8 cellular contexts compared by ENCODE assay signal in the genomic region with DNA sequence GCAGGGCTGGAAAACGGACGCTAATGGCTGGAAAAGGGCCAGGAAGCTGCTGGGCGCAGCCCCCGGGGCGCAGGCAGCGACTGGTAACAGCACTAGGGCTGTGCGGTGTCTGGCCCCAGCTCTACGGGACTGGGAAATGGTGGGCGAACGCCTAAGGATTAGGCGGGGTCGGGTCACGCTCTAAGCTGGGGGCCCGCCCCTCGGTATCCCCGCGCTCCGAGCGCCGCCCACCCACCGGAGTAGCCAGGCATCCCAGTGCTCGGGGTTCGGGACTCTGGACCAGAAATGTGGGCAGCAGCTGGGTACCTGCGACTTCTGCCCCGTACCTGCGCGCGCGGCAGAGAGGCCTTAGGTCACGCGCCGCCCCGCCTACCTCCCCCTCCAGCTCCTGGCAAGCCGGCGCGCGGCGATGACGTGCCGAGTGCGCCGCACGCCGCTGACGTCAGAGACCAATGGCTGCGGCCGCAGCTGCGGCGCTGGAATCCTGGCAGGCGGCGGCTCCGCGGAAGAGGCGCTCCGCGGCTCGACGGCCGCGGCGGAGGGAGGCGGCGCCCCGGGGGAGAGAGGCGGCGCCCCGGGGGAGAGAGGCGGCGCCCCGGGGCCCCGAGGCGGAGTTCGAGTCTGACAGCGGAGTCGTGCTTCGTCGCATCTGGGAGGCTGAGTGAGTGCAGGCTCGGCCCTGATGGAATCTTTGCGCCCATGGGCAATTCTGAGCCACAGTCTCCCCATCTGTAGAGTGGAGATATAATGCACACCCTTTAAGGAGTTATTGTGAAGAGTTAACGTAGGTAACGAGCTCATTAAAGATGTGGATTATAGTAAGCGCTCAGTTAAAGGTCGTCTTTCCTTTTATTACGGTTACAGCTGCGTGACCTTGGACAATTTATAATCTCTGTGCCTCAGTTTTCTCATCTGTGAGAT. TPM values are rescaled to one million over a fixed set of nuclear protein-coding genes. Genes with fewer than 3 reads are reported as not detected.
DNase-seq lines count a peak whose midpoint lies in the region; ATAC-seq and TF ChIP-seq lines count a peak whose summit lies in the region.

HPS4 (minus strand) TSS at position 345 of the 921 bp plus-strand sequence. CDS start 2,021 bp downstream, outside the sequence.
SRRD (plus strand) TSS at position 439 of the 921 bp plus-strand sequence; CDS start at position 453, 14 bp downstream.

- peak; percentile 67 for ATAC-seq in RWPE2 (ENCODE audit: low read depth)

- peaks cover 76% of the 10 kb centered on the region for H3K36me3 ChIP-seq in DOHH2 (ENCODE audit: control insufficient read depth, low read length)
- H3K36me3 ChIP-seq in RWPE2 (ENCODE audit: low read depth): peaks cover 32% of the 10 kb centered on the region
- no peaks in the 10 kb centered on the region for H3K36me3 ChIP-seq in neural cell (ENCODE audit: insufficient read depth, low read length)
- peaks cover 0 to 32% (median 24%) of the 10 kb centered on the region in 4 donors for H3K36me3 ChIP-seq in stomach

- no peaks in the 10 kb centered on the region for H3K9me2 ChIP-seq in DOHH2 (replicated peaks; ENCODE audit: control insufficient read depth, low read length)
- H3K9me2 ChIP-seq in neural cell (ENCODE audit: insufficient read depth, low read length): no peaks in the 10 kb centered on the region

- H3K27me3 ChIP-seq in DOHH2 (ENCODE audit: control insufficient read depth, low read length): no peaks in the 10 kb centered on the region
- H3K27me3 ChIP-seq in RWPE2 (ENCODE audit: insufficient read depth, poor library complexity, severe bottlenecking): no peaks in the 10 kb centered on the region
- no peaks in the 10 kb centered on the region for H3K27me3 ChIP-seq in neural cell (ENCODE audit: insufficient read depth, low read depth, low read length)
- H3K27me3 ChIP-seq in stomach: no peaks in the 10 kb centered on the region

- TF ChIP-seq EP300 in neural cell (conservative IDR thresholded peaks at IDR 0.05; ENCODE audit: poor library complexity, severe bottlenecking) (peak; percentile 76), stomach (IDR thresholded peaks at IDR 0.05) (no peak)

- DNase-seq in GOT3 (lab: John Stamatoyannopoulos, UW) (peak; percentile 52), LNCaP clone FGC (ENCODE audit: low read depth) (peak; percentile 50), RWPE2 (ENCODE audit: low spot score) (peak; percentile 87), fibroblast of villous mesenchyme (ENCODE audit: low read depth) (peak; percentile 93), stomach (peak; percentile 93)
- DNase-seq in activated effector memory CD4-positive, alpha-beta T cell treated with Interleukin-2 at 50 U/mL for 16 hours: peak; percentile 90

- H4K20me1 ChIP-seq in DOHH2 (ENCODE audit: control insufficient read depth, insufficient read depth, low read depth, low read length): no peaks in the 10 kb centered on the region
- H4K20me1 ChIP-seq in neural cell (ENCODE audit: insufficient read depth): no peaks in the 10 kb centered on the region

- TF ChIP-seq RAD21 in neural cell (conservative IDR thresholded peaks at IDR 0.05): peak; percentile 57

- H3F3A ChIP-seq in DOHH2 (ENCODE audit: control insufficient read depth, insufficient read depth) (peaks cover 43% of the 10 kb centered on the region), neural cell (ENCODE audit: insufficient read depth, low read length, poor library complexity, severe bottlenecking) (no peaks in the 10 kb centered on the region)

- intact Hi-C loops in stomach (cut with DNase I; ENCODE audit: low total_unique reads): no loop called here

- peaks cover 99% of the 10 kb centered on the region for H3K79me2 ChIP-seq in DOHH2 (ENCODE audit: control insufficient read depth, low read length)
- peaks cover 32% of the 10 kb centered on the region for H3K79me2 ChIP-seq in neural cell (replicated peaks; ENCODE audit: insufficient read depth, low read length)

- H3K9ac ChIP-seq in neural cell (ENCODE audit: low read length): peak within 1 kb of the TSS; percentile 95

- no peak for TF ChIP-seq CTCF in DOHH2 (IDR thresholded peaks at IDR 0.05; ENCODE audit: low read depth, low read length, poor library complexity, severe bottlenecking)
- no peak for TF ChIP-seq CTCF in LNCaP clone FGC (IDR thresholded peaks at IDR 0.05; ENCODE audit: control insufficient read depth, extremely low read depth, insufficient read depth)
- no peak for TF ChIP-seq CTCF in RWPE2 (IDR thresholded peaks at IDR 0.05; ENCODE audit: poor library complexity, severe bottlenecking)
- no peak for TF ChIP-seq CTCF in fibroblast of villous mesenchyme (IDR thresholded peaks at IDR 0.05; ENCODE audit: insufficient read depth, low read depth, low read length)
- TF ChIP-seq CTCF in neural cell (IDR thresholded peaks at IDR 0.05; ENCODE audit: poor library complexity, severe bottlenecking): peak; percentile 28
- no peak for TF ChIP-seq CTCF in stomach (IDR thresholded peaks at IDR 0.05)

- H3K4me3 ChIP-seq in DOHH2 (ENCODE audit: low read length) (peak within 1 kb of the TSS; percentile 97), LNCaP clone FGC (ENCODE audit: low read depth, low read length) (peak within 1 kb of the TSS; percentile 94), RWPE2 (ENCODE audit: severe bottlenecking) (peak within 1 kb of the TSS; percentile 62), fibroblast of villous mesenchyme (ENCODE audit: low read depth, low read length) (peak within 1 kb of the TSS; percentile 90), neural cell (ENCODE audit: low read length) (peak within 1 kb of the TSS; percentile 84), stomach (peak within 1 kb of the TSS; percentile 85 to 97 (median 90))

- H3K4me2 ChIP-seq in DOHH2 (ENCODE audit: low read length): peak within 1 kb of the TSS; percentile 98
- peak within 1 kb of the TSS; percentile 90 for H3K4me2 ChIP-seq in neural cell (ENCODE audit: low read length)

- TF ChIP-seq POLR2A in stomach (IDR thresholded peaks at IDR 0.05): peak in 1 of 4 donors; percentile 70

- peak within 1 kb of the TSS; percentile 98 for H3K27ac ChIP-seq in DOHH2 (ENCODE audit: low read depth, low read length)
- peak within 1 kb of the TSS; percentile 72 for H3K27ac ChIP-seq in RWPE2 (ENCODE audit: poor library complexity, severe bottlenecking)
- peak within 1 kb of the TSS; percentile 90 for H3K27ac ChIP-seq in neural cell (ENCODE audit: low read length)
- peak within 1 kb of the TSS; percentile 89 to 99 (median 95) for H3K27ac ChIP-seq in stomach

- peaks cover 86% of the 10 kb centered on the region for H3K4me1 ChIP-seq in DOHH2 (ENCODE audit: control insufficient read depth, low read length)
- peaks cover 19% of the 10 kb centered on the region for H3K4me1 ChIP-seq in RWPE2 (ENCODE audit: insufficient read depth, poor library complexity, severe bottlenecking)
- H3K4me1 ChIP-seq in stomach: peaks cover 51 to 69% (median 66%) of the 10 kb centered on the region in 4 donors

- H2AFZ ChIP-seq in neural cell (ENCODE audit: low read depth, low read length): peak within 1 kb of the TSS; percentile 92

- no peaks in the 10 kb centered on the region for H3K9me3 ChIP-seq in DOHH2 (ENCODE audit: control insufficient read depth, insufficient read depth, low read length)
- no peaks in the 10 kb centered on the region for H3K9me3 ChIP-seq in RWPE2 (ENCODE audit: severe bottlenecking)
- H3K9me3 ChIP-seq in neural cell (ENCODE audit: low read length): no peaks in the 10 kb centered on the region
- H3K9me3 ChIP-seq in stomach: no peaks in the 10 kb centered on the region

- 0 to 2% (median 1%) methylated on average over 13 to 85 of the region's 85 CpGs for WGBS in stomach, 5 donors

TF ChIP-seq in neural cell, 6 proteins besides CTCF, POLR2A, EP300 and RAD21:
- TF ChIP-seq SMC3 (conservative IDR thresholded peaks at IDR 0.05; ENCODE audit: poor library complexity) (peak; percentile 53), TAF1 (IDR thresholded peaks at IDR 0.05; ENCODE audit: low read depth) (peak; percentile 91), POLR2AphosphoS5 (IDR thresholded peaks at IDR 0.05) (peak; percentile 98), REST (IDR thresholded peaks at IDR 0.05; ENCODE audit: borderline replicate concordance) (peak; percentile 52), MXI1 (conservative IDR thresholded peaks at IDR 0.05; ENCODE audit: poor library complexity, severe bottlenecking) (peak; percentile 91), EZH2 (IDR thresholded peaks at IDR 0.05; ENCODE audit: borderline replicate concordance, insufficient read depth, low read length, poor library complexity, severe bottlenecking) (no peak)
TF ChIP-seq in neural cell: peak in this region for 5.

RNA-seq across cellular contexts. Expression of gene HPS4, which starts in this region (rescaled TPM):
- total RNA-seq in fibroblast of villous mesenchyme: 28.0 and 28.1 TPM in 2 replicates
- 51.9 and 54.1 TPM in 2 replicates for polyA plus RNA-seq in neural cell
- polyA minus RNA-seq in neural cell: 54.5 and 56.6 TPM in 2 replicates
- 10 to 100 TPM; 12.3 to 46.1 (median 42.7) TPM for total RNA-seq in stomach
- polyA plus RNA-seq in stomach: 10 to 100 TPM; 10.3 to 15.1 (median 13.4) TPM

RNA-seq across cellular contexts. Expression of gene SRRD, which starts in this region (rescaled TPM):
- total RNA-seq in fibroblast of villous mesenchyme (10.4 and 13.5 TPM in 2 replicates), stomach (10 to 100 TPM in 3 of 5 donors, 1 to 10 TPM in 2; 4.0 to 64.2 (median 10.8) TPM)
- polyA plus RNA-seq in neural cell (29.3 and 33.9 TPM in 2 replicates), stomach (10 to 100 TPM in 1 of 3 donors, 1 to 10 TPM in 2; 6.8 to 16.2 (median 9.2) TPM)
- polyA minus RNA-seq in neural cell: 36.8 and 39.7 TPM in 2 replicates

Comparison
In these comparisons a context has a peak if more than half of its experiments do, and no peak if none do; other contexts are left out.
1. Peak in every context shown above with its lines: DNase-seq, ATAC-seq, H3K4me3 ChIP-seq and H3K27ac ChIP-seq.